Comparison of ENCODE assay signal across 40 cellular contexts in the genomic region with DNA sequence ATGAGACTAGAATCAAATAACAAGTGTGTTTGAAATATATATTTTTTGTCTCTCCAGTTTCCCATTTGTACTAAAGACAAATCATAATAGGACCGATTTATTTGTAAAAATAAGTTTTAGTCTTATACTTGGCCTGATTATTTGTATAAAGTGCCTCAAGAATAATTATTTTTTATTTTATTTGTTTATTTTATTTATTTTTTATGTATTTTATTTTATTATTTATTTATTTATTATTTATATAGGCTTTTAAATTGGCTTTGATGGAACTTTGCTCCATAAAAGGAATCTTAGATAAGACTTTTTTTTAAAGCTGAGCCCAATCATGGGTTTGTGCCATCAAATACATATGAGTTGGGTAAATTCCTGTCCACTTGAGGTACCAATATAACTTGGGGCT. TPM values are rescaled to one million over a fixed set of nuclear protein-coding genes. Genes with fewer than 3 reads are reported as not detected.
"Had no signal": no experiment of that assay in that cellular context is flagged by ENCODE, and none has a peak within 500 bp of the region (broad histone marks: within the 10 kb centered on the region; RNA-seq: fewer than 3 reads in every experiment).

No MANE protein-coding gene starts in this region.

- H3K4me1 Mint-ChIP-seq: activated CD4-positive, alpha-beta memory T cell treated with anti-CD3 and anti-CD28 coated beads, Interleukin-2, amount 10 ng/mL, durations not matched to agents 7 days and 5 days; activated CD4-positive, alpha-beta T cell treated with anti-CD3 and anti-CD28 coated beads for 36 hours; activated CD4-positive, alpha-beta T cell treated with anti-CD3 and anti-CD28 coated beads, Interleukin-2, amount 10 ng/mL, durations not matched to agents 7 days and 5 days; activated CD8-positive, alpha-beta memory T cell treated with anti-CD3 and anti-CD28 coated beads, Interleukin-2, amount 10 ng/mL, durations not matched to agents 7 days and 5 days; activated naive CD4-positive, alpha-beta T cell treated with anti-CD3 and anti-CD28 coated beads, Interleukin-2, amount 10 ng/mL, durations not matched to agents 7 days and 5 days; activated naive CD4-positive, alpha-beta T cell treated with anti-CD3 and anti-CD28 coated beads, Interleukin-2, amount 50 U/mL, for 24 hours; activated naive CD8-positive, alpha-beta T cell treated with anti-CD3 and anti-CD28 coated beads, Interleukin-2, amount 10 ng/mL, durations not matched to agents 7 days and 5 days; activated naive CD8-positive, alpha-beta T cell treated with anti-CD3 and anti-CD28 coated beads, Interleukin-2, amount 50 U/mL, for 24 hours; brain had no signal

- H3K4me3 ChIP-seq: ascending aorta, cardiac muscle cell had no signal

- H3K27ac ChIP-seq: ascending aorta, cardiac muscle cell, VCaP had no signal

- H3K36me3 ChIP-seq: ascending aorta, cardiac muscle cell had no signal

- H3K27me3 Mint-ChIP-seq: activated CD4-positive, alpha-beta memory T cell treated with anti-CD3 and anti-CD28 coated beads, Interleukin-2, amount 10 ng/mL, durations not matched to agents 7 days and 5 days; activated CD4-positive, alpha-beta T cell treated with anti-CD3 and anti-CD28 coated beads for 36 hours; activated CD8-positive, alpha-beta memory T cell treated with anti-CD3 and anti-CD28 coated beads, Interleukin-2, amount 10 ng/mL, durations not matched to agents 7 days and 5 days; activated naive CD4-positive, alpha-beta T cell treated with anti-CD3 and anti-CD28 coated beads, Interleukin-2, amount 10 ng/mL, durations not matched to agents 7 days and 5 days; activated naive CD4-positive, alpha-beta T cell treated with anti-CD3 and anti-CD28 coated beads, Interleukin-2, amount 50 U/mL, for 24 hours; activated naive CD8-positive, alpha-beta T cell; activated naive CD8-positive, alpha-beta T cell treated with anti-CD3 and anti-CD28 coated beads, Interleukin-2, amount 10 ng/mL, durations not matched to agents 7 days and 5 days; activated naive CD8-positive, alpha-beta T cell treated with anti-CD3 and anti-CD28 coated beads, Interleukin-2, amount 50 U/mL, for 24 hours; activated T-cell treated with anti-CD3 and anti-CD28 coated beads, Interleukin-2, amount 50 U/mL, for 24 hours; central memory CD8-positive, alpha-beta T cell had no signal

- H3K36me3 Mint-ChIP-seq: activated naive CD4-positive, alpha-beta T cell treated with anti-CD3 and anti-CD28 coated beads, Interleukin-2, amount 10 ng/mL, durations not matched to agents 7 days and 5 days; brain had no signal

- FAIRE-seq: bronchial epithelial cell, TTC549 had no signal

- H3K4me1 ChIP-seq: ascending aorta had no signal

- ATAC-seq: activated CD4-positive, alpha-beta T cell treated with anti-CD3 and anti-CD28 coated beads for 36 hours; activated CD4-positive, CD25-positive, alpha-beta regulatory T cell treated with anti-CD3 and anti-CD28 coated beads, Interleukin-2, amount 50 U/mL, for 24 hours; activated CD8-positive, alpha-beta memory T cell treated with anti-CD3 and anti-CD28 coated beads, Interleukin-2, amount 10 ng/mL, durations not matched to agents 7 days and 5 days; activated CD8-positive, alpha-beta T cell treated with anti-CD3 and anti-CD28 coated beads, Interleukin-2, amount 10 ng/mL, durations not matched to agents 7 days and 5 days; activated naive CD8-positive, alpha-beta T cell treated with anti-CD3 and anti-CD28 coated beads, Interleukin-2, amount 50 U/mL, for 24 hours had no signal

- H3K27ac Mint-ChIP-seq: activated CD4-positive, alpha-beta memory T cell treated with anti-CD3 and anti-CD28 coated beads, Interleukin-2, amount 10 ng/mL, durations not matched to agents 7 days and 5 days; activated CD4-positive, alpha-beta T cell treated with anti-CD3 and anti-CD28 coated beads for 36 hours; activated CD4-positive, alpha-beta T cell treated with anti-CD3 and anti-CD28 coated beads, Interleukin-2, amount 10 ng/mL, durations not matched to agents 7 days and 5 days; activated CD8-positive, alpha-beta memory T cell treated with anti-CD3 and anti-CD28 coated beads, Interleukin-2, amount 10 ng/mL, durations not matched to agents 7 days and 5 days; activated CD8-positive, alpha-beta T cell treated with anti-CD3 and anti-CD28 coated beads, Interleukin-2, amount 10 ng/mL, durations not matched to agents 7 days and 5 days; activated naive CD4-positive, alpha-beta T cell treated with anti-CD3 and anti-CD28 coated beads, Interleukin-2, amount 10 ng/mL, durations not matched to agents 7 days and 5 days; activated naive CD4-positive, alpha-beta T cell treated with anti-CD3 and anti-CD28 coated beads, Interleukin-2, amount 50 U/mL, for 24 hours; activated naive CD8-positive, alpha-beta T cell; activated naive CD8-positive, alpha-beta T cell treated with anti-CD3 and anti-CD28 coated beads, Interleukin-2, amount 10 ng/mL, durations not matched to agents 7 days and 5 days; activated naive CD8-positive, alpha-beta T cell treated with anti-CD3 and anti-CD28 coated beads, Interleukin-2, amount 50 U/mL, for 24 hours; activated T-cell treated with anti-CD3 and anti-CD28 coated beads, Interleukin-2, amount 50 U/mL, for 24 hours; activated T-helper 2 cell treated with anti-CD3 and anti-CD28 coated beads, Interferon-gamma antibody, Interleukin-2, Interleukin-4, amounts not matched to agents 10 μg/mL and 5 μg/mL and 100 μg/mL, durations not matched to agents 14 hours and 24 hours and 36 hours; brain; T-helper 1 cell treated with Interleukin-12 subunit alpha and Interleukin-12 subunit beta and Interleukin-4 antibody, amounts not matched to agents 30 μg/mL and 1 μg/mL, for 36 hours; T-helper 2 cell treated with Interferon-gamma antibody and Interleukin-4, amounts not matched to agents 5 μg/mL and 100 μg/mL, for 36 hours had no signal

- H3K4me3 Mint-ChIP-seq: activated CD4-positive, alpha-beta memory T cell treated with anti-CD3 and anti-CD28 coated beads, Interleukin-2, amount 10 ng/mL, durations not matched to agents 7 days and 5 days; activated CD4-positive, alpha-beta T cell treated with anti-CD3 and anti-CD28 coated beads for 36 hours; activated CD4-positive, alpha-beta T cell treated with anti-CD3 and anti-CD28 coated beads, Interleukin-2, amount 10 ng/mL, durations not matched to agents 7 days and 5 days; activated CD8-positive, alpha-beta memory T cell treated with anti-CD3 and anti-CD28 coated beads, Interleukin-2, amount 10 ng/mL, durations not matched to agents 7 days and 5 days; activated CD8-positive, alpha-beta T cell treated with anti-CD3 and anti-CD28 coated beads, Interleukin-2, amount 10 ng/mL, durations not matched to agents 7 days and 5 days; activated naive CD4-positive, alpha-beta T cell treated with anti-CD3 and anti-CD28 coated beads, Interleukin-2, amount 10 ng/mL, durations not matched to agents 7 days and 5 days; activated naive CD4-positive, alpha-beta T cell treated with anti-CD3 and anti-CD28 coated beads, Interleukin-2, amount 50 U/mL, for 24 hours; activated naive CD8-positive, alpha-beta T cell; activated naive CD8-positive, alpha-beta T cell treated with anti-CD3 and anti-CD28 coated beads, Interleukin-2, amount 10 ng/mL, durations not matched to agents 7 days and 5 days; activated naive CD8-positive, alpha-beta T cell treated with anti-CD3 and anti-CD28 coated beads, Interleukin-2, amount 50 U/mL, for 24 hours; activated T-cell treated with anti-CD3 and anti-CD28 coated beads, Interleukin-2, amount 50 U/mL, for 24 hours; brain; central memory CD8-positive, alpha-beta T cell; T-helper 1 cell treated with Interleukin-12 subunit alpha and Interleukin-12 subunit beta and Interleukin-4 antibody, amounts not matched to agents 30 μg/mL and 1 μg/mL, for 36 hours; T-helper 2 cell treated with Interferon-gamma antibody and Interleukin-4, amounts not matched to agents 5 μg/mL and 100 μg/mL, for 36 hours had no signal

- DNase-seq: activated CD4-positive, alpha-beta memory T cell treated with anti-CD3 and anti-CD28 coated beads, Interleukin-2, amount 10 ng/mL, durations not matched to agents 7 days and 5 days; activated CD4-positive, alpha-beta T cell treated with anti-CD3 and anti-CD28 coated beads for 1 hour; activated CD4-positive, alpha-beta T cell treated with anti-CD3 and anti-CD28 coated beads for 36 hours; activated CD4-positive, alpha-beta T cell treated with anti-CD3 and anti-CD28 coated beads for 48 hours; activated CD4-positive, alpha-beta T cell treated with anti-CD3 and anti-CD28 coated beads, Interleukin-2, amount 10 ng/mL, durations not matched to agents 7 days and 5 days; activated CD4-positive, alpha-beta T cell treated with anti-CD3 and anti-CD28 coated beads, Interleukin-2, amount 50 U/mL, for 48 hours; activated CD4-positive, CD25-positive, alpha-beta regulatory T cell; activated CD8-positive, alpha-beta memory T cell treated with anti-CD3 and anti-CD28 coated beads for 24 hours; activated CD8-positive, alpha-beta memory T cell treated with anti-CD3 and anti-CD28 coated beads, Interleukin-2, amount 10 ng/mL, durations not matched to agents 7 days and 5 days; activated CD8-positive, alpha-beta memory T cell treated with anti-CD3 and anti-CD28 coated beads, Interleukin-2, amount 50 U/mL, for 48 hours; activated CD8-positive, alpha-beta T cell treated with anti-CD3 and anti-CD28 coated beads, Interleukin-2, amount 10 ng/mL, durations not matched to agents 7 days and 5 days; activated effector memory CD4-positive, alpha-beta T cell treated with Interleukin-2 at 50 U/mL for 16 hours; activated gamma-delta T cell; activated naive CD4-positive, alpha-beta T cell treated with anti-CD3 and anti-CD28 coated beads, Interleukin-2, amount 10 ng/mL, durations not matched to agents 7 days and 5 days; activated naive CD4-positive, alpha-beta T cell treated with Interleukin-2 at 50 U/mL for 16 hours; activated naive CD8-positive, alpha-beta T cell treated with anti-CD3 and anti-CD28 coated beads, Interleukin-2, amount 10 ng/mL, durations not matched to agents 7 days and 5 days; activated naive CD8-positive, alpha-beta T cell treated with anti-CD3 and anti-CD28 coated beads, Interleukin-2, amount 50 U/mL, for 24 hours; activated T-cell treated with anti-CD3 and anti-CD28 coated beads, Interleukin-2, amount 50 U/mL, for 24 hours; activated T-cell treated with anti-CD3 and anti-CD28 coated beads, Interleukin-2, amount 50 U/mL, for 48 hours; amygdala; anterior cingulate cortex; caudate nucleus; cerebellar nuclear complex; T-helper 1 cell; T-helper 2 cell; T-helper 9 cell had no signal

RNA-seq across cellular contexts. Expression of a gene that starts 22.2 kb away (rescaled TPM):
- total RNA-seq: bronchial epithelial cell, cardiac muscle cell, chondrocyte had no signal
- polyA plus RNA-seq: cardiac muscle cell had no signal

RNA-seq across cellular contexts. Expression of a gene that starts 34.3 kb away (rescaled TPM):
- total RNA-seq: ascending aorta, bronchial epithelial cell, cardiac muscle cell, chondrocyte had no signal
- polyA plus RNA-seq: cardiac muscle cell had no signal
